Comparison of ENCODE assay signal across 34 cellular contexts in the genomic region with DNA sequence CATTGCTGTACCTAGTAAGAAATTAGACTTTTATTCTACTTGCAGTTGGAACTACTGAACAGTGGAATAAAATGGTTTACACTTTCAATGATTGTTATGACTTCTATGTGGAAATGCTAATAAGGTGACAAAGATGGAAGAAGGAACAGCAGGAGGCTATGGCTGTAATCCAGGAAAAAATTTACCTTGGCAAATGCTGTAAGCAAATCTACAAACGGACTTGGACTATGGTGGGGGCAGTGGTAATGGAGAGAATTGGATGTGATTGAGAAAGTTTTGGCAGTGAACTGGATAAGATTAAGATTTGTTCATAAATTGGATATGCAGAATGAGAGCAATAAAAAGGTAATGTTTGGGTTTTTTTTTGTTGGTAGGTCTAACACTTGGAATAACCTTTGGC.
"Had no signal": no experiment of that assay in that cellular context is flagged by ENCODE, and none has a peak within 500 bp of the region (broad histone marks: within the 10 kb centered on the region; RNA-seq: fewer than 3 reads in every experiment).

No MANE protein-coding gene starts in this region.

- H3K9me3 Mint-ChIP-seq: activated B cell treated with CpG ODN at 0.5 μM for 24 hours; activated CD8-positive, alpha-beta T cell treated with anti-CD3 and anti-CD28 coated beads for 36 hours; activated naive CD4-positive, alpha-beta T cell treated with anti-CD3 and anti-CD28 coated beads, Interleukin-2, amount 50 U/mL, for 24 hours; activated naive CD8-positive, alpha-beta T cell treated with anti-CD3 and anti-CD28 coated beads for 36 hours; activated naive CD8-positive, alpha-beta T cell treated with anti-CD3 and anti-CD28 coated beads, Interleukin-2, amount 50 U/mL, for 24 hours; activated T-helper 1 cell treated with anti-CD3 and anti-CD28 coated beads, Interleukin-12 subunit alpha, Interleukin-12 subunit beta, Interleukin-2, Interleukin-4 antibody, amounts not matched to agents 30 ng/mL and 10 ng/mL and 1 ng/mL, durations not matched to agents 14 hours and 24 hours and 36 hours; activated T-helper 2 cell treated with anti-CD3 and anti-CD28 coated beads, Interferon-gamma antibody, Interleukin-2, Interleukin-4, amounts not matched to agents 10 μg/mL and 5 μg/mL and 100 μg/mL, durations not matched to agents 14 hours and 24 hours and 36 hours; effector memory CD8-positive, alpha-beta T cell; T-helper 2 cell treated with Interferon-gamma antibody and Interleukin-4, amounts not matched to agents 5 μg/mL and 100 μg/mL, for 36 hours had no signal

- H3K4me1 Mint-ChIP-seq: activated B cell treated with CpG ODN at 0.5 μM for 24 hours; activated naive CD4-positive, alpha-beta T cell treated with anti-CD3 and anti-CD28 coated beads, Interleukin-2, amount 50 U/mL, for 24 hours; activated naive CD8-positive, alpha-beta T cell treated with anti-CD3 and anti-CD28 coated beads for 36 hours; activated naive CD8-positive, alpha-beta T cell treated with anti-CD3 and anti-CD28 coated beads, Interleukin-2, amount 50 U/mL, for 24 hours; central memory CD8-positive, alpha-beta T cell; T-helper 17 cell had no signal

- H3K27ac Mint-ChIP-seq: activated B cell treated with CpG ODN at 0.5 μM for 24 hours; activated CD8-positive, alpha-beta T cell treated with anti-CD3 and anti-CD28 coated beads for 36 hours; activated naive CD4-positive, alpha-beta T cell treated with anti-CD3 and anti-CD28 coated beads for 36 hours; activated naive CD4-positive, alpha-beta T cell treated with anti-CD3 and anti-CD28 coated beads, Interleukin-2, amount 50 U/mL, for 24 hours; activated naive CD8-positive, alpha-beta T cell treated with anti-CD3 and anti-CD28 coated beads for 36 hours; activated naive CD8-positive, alpha-beta T cell treated with anti-CD3 and anti-CD28 coated beads, Interleukin-2, amount 50 U/mL, for 24 hours; activated T-helper 1 cell treated with anti-CD3 and anti-CD28 coated beads, Interleukin-12 subunit alpha, Interleukin-12 subunit beta, Interleukin-2, Interleukin-4 antibody, amounts not matched to agents 30 ng/mL and 10 ng/mL and 1 ng/mL, durations not matched to agents 14 hours and 24 hours and 36 hours; activated T-helper 2 cell treated with anti-CD3 and anti-CD28 coated beads, Interferon-gamma antibody, Interleukin-2, Interleukin-4, amounts not matched to agents 10 μg/mL and 5 μg/mL and 100 μg/mL, durations not matched to agents 14 hours and 24 hours and 36 hours; effector memory CD8-positive, alpha-beta T cell; T-helper 17 cell; T-helper 2 cell treated with Interferon-gamma antibody and Interleukin-4, amounts not matched to agents 5 μg/mL and 100 μg/mL, for 36 hours had no signal

- H3K4me3 ChIP-seq: adrenal gland, esophagus squamous epithelium, gastroesophageal sphincter, heart right ventricle, hepatocyte had no signal

- H3K27ac ChIP-seq: adrenal gland, brain microvascular endothelial cell, epithelial cell of prostate, esophagus squamous epithelium, gastroesophageal sphincter, heart right ventricle, hepatocyte, WERI-Rb-1 had no signal

- DNase-seq: activated B cell treated with CpG ODN at 0.5 μM for 24 hours; activated CD4-positive, alpha-beta T cell treated with anti-CD3 and anti-CD28 coated beads for 48 hours; activated CD4-positive, alpha-beta T cell treated with anti-CD3 and anti-CD28 coated beads, Interleukin-2, amount 50 U/mL, for 1 hour; activated CD4-positive, alpha-beta T cell treated with anti-CD3 and anti-CD28 coated beads, Interleukin-2, amount 50 U/mL, for 48 hours; activated CD8-positive, alpha-beta memory T cell treated with anti-CD3 and anti-CD28 coated beads for 24 hours; activated CD8-positive, alpha-beta T cell treated with anti-CD3 and anti-CD28 coated beads for 36 hours; activated effector memory CD4-positive, alpha-beta T cell treated with anti-CD3 and anti-CD28 coated beads, Interleukin-2, amount 50 U/mL, for 16 hours; activated naive CD4-positive, alpha-beta T cell treated with anti-CD3 and anti-CD28 coated beads for 36 hours; activated naive CD8-positive, alpha-beta T cell treated with anti-CD3 and anti-CD28 coated beads for 36 hours; activated naive CD8-positive, alpha-beta T cell treated with anti-CD3 and anti-CD28 coated beads, Interleukin-2, amount 50 U/mL, for 24 hours; activated T-cell treated with anti-CD3 and anti-CD28 coated beads, Interleukin-2, amount 50 U/mL, for 1 hour; activated T-cell treated with anti-CD3 and anti-CD28 coated beads, Interleukin-2, amount 50 U/mL, for 48 hours; adrenal gland; amygdala; aorta; brain microvascular endothelial cell; cortex of kidney; dermis blood vessel endothelial cell; effector CD4-positive, alpha-beta T cell; effector memory CD8-positive, alpha-beta T cell; esophagus squamous epithelium; foreskin melanocyte; heart right ventricle; T-helper 17 cell; T1000; WERI-Rb-1 had no signal

- H3K4me1 ChIP-seq: adrenal gland, gastroesophageal sphincter, heart right ventricle had no signal

- H3K9me3 ChIP-seq: adrenal gland, esophagus squamous epithelium had no signal

- H3K4me3 Mint-ChIP-seq: activated B cell treated with CpG ODN at 0.5 μM for 24 hours; activated CD8-positive, alpha-beta T cell treated with anti-CD3 and anti-CD28 coated beads for 36 hours; activated naive CD4-positive, alpha-beta T cell treated with anti-CD3 and anti-CD28 coated beads for 36 hours; activated naive CD4-positive, alpha-beta T cell treated with anti-CD3 and anti-CD28 coated beads, Interleukin-2, amount 50 U/mL, for 24 hours; activated naive CD8-positive, alpha-beta T cell treated with anti-CD3 and anti-CD28 coated beads for 36 hours; activated naive CD8-positive, alpha-beta T cell treated with anti-CD3 and anti-CD28 coated beads, Interleukin-2, amount 50 U/mL, for 24 hours; activated T-helper 1 cell treated with anti-CD3 and anti-CD28 coated beads, Interleukin-12 subunit alpha, Interleukin-12 subunit beta, Interleukin-2, Interleukin-4 antibody, amounts not matched to agents 30 ng/mL and 10 ng/mL and 1 ng/mL, durations not matched to agents 14 hours and 24 hours and 36 hours; central memory CD8-positive, alpha-beta T cell; effector memory CD8-positive, alpha-beta T cell; T-helper 17 cell; T-helper 2 cell treated with Interferon-gamma antibody and Interleukin-4, amounts not matched to agents 5 μg/mL and 100 μg/mL, for 36 hours had no signal

- H3K27me3 ChIP-seq: adrenal gland, brain microvascular endothelial cell, esophagus squamous epithelium, gastroesophageal sphincter, hepatocyte had no signal

- H3K27me3 Mint-ChIP-seq: activated naive CD4-positive, alpha-beta T cell treated with anti-CD3 and anti-CD28 coated beads, Interleukin-2, amount 50 U/mL, for 24 hours; activated naive CD8-positive, alpha-beta T cell treated with anti-CD3 and anti-CD28 coated beads, Interleukin-2, amount 50 U/mL, for 24 hours; central memory CD8-positive, alpha-beta T cell; effector memory CD8-positive, alpha-beta T cell; T-helper 17 cell had no signal

- H3K36me3 Mint-ChIP-seq: activated naive CD4-positive, alpha-beta T cell treated with anti-CD3 and anti-CD28 coated beads, Interleukin-2, amount 50 U/mL, for 24 hours; activated naive CD8-positive, alpha-beta T cell treated with anti-CD3 and anti-CD28 coated beads for 36 hours had no signal

- H3K36me3 ChIP-seq: adrenal gland, brain microvascular endothelial cell, esophagus squamous epithelium, gastroesophageal sphincter, heart right ventricle, WERI-Rb-1 had no signal
